10 cellular contexts compared by ENCODE assay signal in the genomic region with DNA sequence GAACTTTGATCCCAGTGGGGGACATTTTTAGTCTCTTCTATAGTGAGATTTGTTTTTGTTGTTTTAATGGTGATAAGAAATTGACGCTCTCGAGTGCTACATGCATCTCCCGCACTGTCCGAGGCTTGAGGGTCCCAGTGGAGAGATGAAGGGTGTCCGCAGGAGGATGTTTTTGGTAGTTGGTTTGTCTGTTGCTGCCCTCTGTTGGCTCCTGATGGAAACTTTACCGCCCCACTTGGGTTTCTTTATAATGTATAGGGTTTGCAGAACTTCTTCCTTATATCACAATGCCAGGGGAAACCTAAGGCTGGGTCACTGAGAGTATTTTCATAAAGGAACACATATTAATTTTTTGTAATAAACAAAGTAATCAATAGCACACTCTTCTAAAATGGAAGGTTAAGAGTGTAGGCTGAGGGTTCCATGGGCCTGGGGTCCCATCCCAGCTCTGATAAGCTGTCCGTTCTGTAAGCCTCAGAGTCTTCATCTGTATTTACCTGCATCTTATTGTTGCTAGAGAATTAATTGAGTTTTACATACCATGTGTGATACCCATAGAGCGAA.
DNase-seq lines count a peak whose midpoint lies in the region; ATAC-seq and TF ChIP-seq lines count a peak whose summit lies in the region.
"Had no signal": no experiment of that assay in that cellular context is flagged by ENCODE, and none has a peak within 500 bp of the region (broad histone marks: within the 10 kb centered on the region; RNA-seq: fewer than 3 reads in every experiment).

No MANE protein-coding gene starts in this region.

- ATAC-seq in HG03354 (IDR thresholded peaks at IDR 0.05; ENCODE audit: poor library complexity, severe bottlenecking, unreplicated experiment) (peak; percentile 61), left lung (peak; percentile 57), gastrocnemius medialis (no peak), GM21717 (IDR thresholded peaks at IDR 0.05; ENCODE audit: unreplicated experiment) (no peak), GM21515 (IDR thresholded peaks at IDR 0.05; ENCODE audit: unreplicated experiment) (no peak)
- ATAC-seq: activated T-cell treated with anti-CD3 and anti-CD28 coated beads, Interleukin-2, amount 50 U/mL, for 72 hours; mucosa of descending colon had no signal

- DNase-seq in ELF-1 (ENCODE audit: low read depth, low spot score) (peak; percentile 77), left lung (no peak), gastrocnemius medialis (no peak)
- no peak for DNase-seq in activated CD4-positive, alpha-beta T cell treated with anti-CD3 and anti-CD28 coated beads for 4 hours

- in situ Hi-C loops in gastrocnemius medialis (cut with MboI; ENCODE audit: low sequenced_read_pairs in 4 of 4), result no loop called here

- H3K4me3 ChIP-seq in WI38 (ENCODE audit: low read depth, low read length) (no peak overlapping the region), left lung (no peak overlapping the region), gastrocnemius medialis (no peak overlapping the region)
- H3K4me3 ChIP-seq: mucosa of descending colon had no signal

- H3K27ac ChIP-seq in left lung (no peak overlapping the region), gastrocnemius medialis (no peak overlapping the region)

- H3K27me3 ChIP-seq in left lung, result no peaks in the 10 kb centered on the region
- H3K27me3 ChIP-seq in gastrocnemius medialis, result no peaks in the 10 kb centered on the region

- H3K4me1 ChIP-seq in left lung (no peaks in the 10 kb centered on the region), gastrocnemius medialis (no peaks in the 10 kb centered on the region)

- no peaks in the 10 kb centered on the region for H3K36me3 ChIP-seq in left lung
- no peaks in the 10 kb centered on the region for H3K36me3 ChIP-seq in gastrocnemius medialis

- TF ChIP-seq CTCF in WI38 (IDR thresholded peaks at IDR 0.05; ENCODE audit: low read depth, low read length) (peak; percentile 58), left lung (IDR thresholded peaks at IDR 0.05) (no peak), gastrocnemius medialis (IDR thresholded peaks at IDR 0.05 in 4 of 5, conservative IDR thresholded peaks at IDR 0.05 in 1 of 5) (no peak)

- no peak for TF ChIP-seq POLR2A in gastrocnemius medialis (IDR thresholded peaks at IDR 0.05)

- intact Hi-C loops in left lung (cut with DNase I), result no loop called here
- intact Hi-C loops in gastrocnemius medialis (cut with DNase I; ENCODE audit: low total_unique reads), result no loop called here

- H3K9me3 ChIP-seq in left lung, result no peaks in the 10 kb centered on the region
- H3K9me3 ChIP-seq in gastrocnemius medialis, result no peaks in the 10 kb centered on the region
- H3K9me3 ChIP-seq: mucosa of descending colon had no signal

Comparison
In these comparisons a context has a peak if more than half of its experiments do, and no peak if none do; other contexts are left out.
1. ATAC-seq: peak in HG03354 (single experiment) and left lung (single experiment); none in gastrocnemius medialis (0 of 2), GM21717 (single experiment) and GM21515 (single experiment).